ENCODE assay signal across 33 cellular contexts in the genomic region with DNA sequence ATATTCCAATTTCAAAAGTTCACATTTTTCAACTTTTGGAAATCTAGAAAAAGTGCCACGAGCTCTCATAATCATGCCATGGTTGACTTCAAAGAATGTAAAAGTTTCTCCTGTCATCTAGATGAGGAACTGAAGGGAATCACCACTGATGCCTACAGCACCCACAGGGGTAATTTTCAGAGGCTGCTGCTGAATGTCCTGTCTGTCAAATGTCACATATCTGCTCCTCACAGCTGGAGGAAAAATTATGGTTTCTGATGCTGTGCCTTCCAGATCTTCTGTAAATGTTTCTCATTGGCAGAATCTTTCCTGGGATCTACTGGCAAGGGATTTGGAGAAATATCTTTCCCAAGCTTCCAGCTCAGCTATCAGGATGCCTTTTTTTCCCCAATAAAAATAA. TPM values are rescaled to one million over a fixed set of nuclear protein-coding genes. Genes with fewer than 3 reads are reported as not detected.
"Had no signal": no experiment of that assay in that cellular context is flagged by ENCODE, and none has a peak within 500 bp of the region (broad histone marks: within the 10 kb centered on the region; RNA-seq: fewer than 3 reads in every experiment).

No MANE protein-coding gene starts in this region.

- H3K4me3 Mint-ChIP-seq: activated CD4-positive, alpha-beta memory T cell treated with anti-CD3 and anti-CD28 coated beads for 36 hours; activated CD4-positive, alpha-beta T cell treated with anti-CD3 and anti-CD28 coated beads for 36 hours; activated CD4-positive, alpha-beta T cell treated with anti-CD3 and anti-CD28 coated beads, Interleukin-2, amount 10 ng/mL, durations not matched to agents 24 days and 14 days; activated CD8-positive, alpha-beta memory T cell treated with anti-CD3 and anti-CD28 coated beads, Interleukin-2, amount 10 ng/mL, durations not matched to agents 7 days and 5 days; activated CD8-positive, alpha-beta T cell treated with anti-CD3 and anti-CD28 coated beads, Interleukin-2, amount 10 ng/mL, durations not matched to agents 7 days and 5 days; activated naive CD4-positive, alpha-beta T cell treated with anti-CD3 and anti-CD28 coated beads, Interleukin-2, amount 10 ng/mL, durations not matched to agents 7 days and 5 days; activated naive CD8-positive, alpha-beta T cell treated with anti-CD3 and anti-CD28 coated beads, Interleukin-2, amount 10 ng/mL, durations not matched to agents 7 days and 5 days; activated T-helper 1 cell treated with anti-CD3 and anti-CD28 coated beads, Interleukin-12 subunit alpha, Interleukin-12 subunit beta, Interleukin-2, Interleukin-4 antibody, amounts not matched to agents 30 ng/mL and 10 ng/mL and 1 ng/mL, durations not matched to agents 14 hours and 24 hours and 36 hours; brain; T-helper 17 cell; T-helper 2 cell treated with Interferon-gamma antibody and Interleukin-4, amounts not matched to agents 5 μg/mL and 100 μg/mL, for 36 hours had no signal

- H3K27ac ChIP-seq: ascending aorta, breast epithelium, cardiac muscle cell, colonic mucosa, epithelial cell of prostate had no signal

- H3K4me1 ChIP-seq: ascending aorta, breast epithelium, colonic mucosa had no signal

- H3K27ac Mint-ChIP-seq: activated CD4-positive, alpha-beta memory T cell treated with anti-CD3 and anti-CD28 coated beads for 36 hours; activated CD4-positive, alpha-beta T cell treated with anti-CD3 and anti-CD28 coated beads for 36 hours; activated CD4-positive, alpha-beta T cell treated with anti-CD3 and anti-CD28 coated beads, Interleukin-2, amount 10 ng/mL, durations not matched to agents 24 days and 14 days; activated CD8-positive, alpha-beta memory T cell treated with anti-CD3 and anti-CD28 coated beads, Interleukin-2, amount 10 ng/mL, durations not matched to agents 7 days and 5 days; activated CD8-positive, alpha-beta T cell treated with anti-CD3 and anti-CD28 coated beads, Interleukin-2, amount 10 ng/mL, durations not matched to agents 7 days and 5 days; activated naive CD4-positive, alpha-beta T cell treated with anti-CD3 and anti-CD28 coated beads, Interleukin-2, amount 10 ng/mL, durations not matched to agents 7 days and 5 days; activated naive CD4-positive, alpha-beta T cell treated with anti-CD3 and anti-CD28 coated beads, Interleukin-2, amount 50 U/mL, for 72 hours; activated naive CD8-positive, alpha-beta T cell treated with anti-CD3 and anti-CD28 coated beads, Interleukin-2, amount 10 ng/mL, durations not matched to agents 7 days and 5 days; activated T-helper 1 cell treated with anti-CD3 and anti-CD28 coated beads, Interleukin-12 subunit alpha, Interleukin-12 subunit beta, Interleukin-2, Interleukin-4 antibody, amounts not matched to agents 30 ng/mL and 10 ng/mL and 1 ng/mL, durations not matched to agents 14 hours and 24 hours and 36 hours; activated T-helper 2 cell treated with anti-CD3 and anti-CD28 coated beads, Interferon-gamma antibody, Interleukin-2, Interleukin-4, amounts not matched to agents 10 μg/mL and 5 μg/mL and 100 μg/mL, durations not matched to agents 14 hours and 24 hours and 36 hours; brain; T-helper 17 cell; T-helper 2 cell treated with Interferon-gamma antibody and Interleukin-4, amounts not matched to agents 5 μg/mL and 100 μg/mL, for 36 hours had no signal

- H3K9me3 ChIP-seq: ascending aorta, breast epithelium, colonic mucosa had no signal

- H3K9me3 Mint-ChIP-seq: activated CD4-positive, alpha-beta memory T cell treated with anti-CD3 and anti-CD28 coated beads for 36 hours; activated CD4-positive, alpha-beta T cell treated with anti-CD3 and anti-CD28 coated beads, Interleukin-2, amount 10 ng/mL, durations not matched to agents 24 days and 14 days; activated naive CD4-positive, alpha-beta T cell treated with anti-CD3 and anti-CD28 coated beads, Interleukin-2, amount 10 ng/mL, durations not matched to agents 7 days and 5 days; activated naive CD4-positive, alpha-beta T cell treated with anti-CD3 and anti-CD28 coated beads, Interleukin-2, amount 50 U/mL, for 72 hours; activated naive CD8-positive, alpha-beta T cell treated with anti-CD3 and anti-CD28 coated beads, Interleukin-2, amount 10 ng/mL, durations not matched to agents 7 days and 5 days; activated T-helper 1 cell treated with anti-CD3 and anti-CD28 coated beads, Interleukin-12 subunit alpha, Interleukin-12 subunit beta, Interleukin-2, Interleukin-4 antibody, amounts not matched to agents 30 ng/mL and 10 ng/mL and 1 ng/mL, durations not matched to agents 14 hours and 24 hours and 36 hours; activated T-helper 2 cell treated with anti-CD3 and anti-CD28 coated beads, Interferon-gamma antibody, Interleukin-2, Interleukin-4, amounts not matched to agents 10 μg/mL and 5 μg/mL and 100 μg/mL, durations not matched to agents 14 hours and 24 hours and 36 hours; brain; T-helper 2 cell treated with Interferon-gamma antibody and Interleukin-4, amounts not matched to agents 5 μg/mL and 100 μg/mL, for 36 hours had no signal

- H3K4me3 ChIP-seq: ascending aorta, breast epithelium, cardiac muscle cell, colonic mucosa had no signal

- H3K36me3 Mint-ChIP-seq: activated CD4-positive, alpha-beta memory T cell treated with anti-CD3 and anti-CD28 coated beads for 36 hours; activated CD8-positive, alpha-beta memory T cell treated with anti-CD3 and anti-CD28 coated beads, Interleukin-2, amount 10 ng/mL, durations not matched to agents 7 days and 5 days; activated naive CD4-positive, alpha-beta T cell treated with anti-CD3 and anti-CD28 coated beads, Interleukin-2, amount 10 ng/mL, durations not matched to agents 7 days and 5 days; activated naive CD4-positive, alpha-beta T cell treated with anti-CD3 and anti-CD28 coated beads, Interleukin-2, amount 50 U/mL, for 72 hours; activated naive CD8-positive, alpha-beta T cell treated with anti-CD3 and anti-CD28 coated beads, Interleukin-2, amount 10 ng/mL, durations not matched to agents 7 days and 5 days; brain had no signal

- H3K36me3 ChIP-seq: ascending aorta, breast epithelium, cardiac muscle cell, colonic mucosa had no signal

- H3K27me3 Mint-ChIP-seq: activated CD4-positive, alpha-beta memory T cell treated with anti-CD3 and anti-CD28 coated beads for 36 hours; activated CD4-positive, alpha-beta T cell treated with anti-CD3 and anti-CD28 coated beads for 36 hours; T-helper 17 cell had no signal

- ATAC-seq: activated CD4-positive, alpha-beta T cell treated with anti-CD3 and anti-CD28 coated beads for 36 hours; activated CD8-positive, alpha-beta memory T cell treated with anti-CD3 and anti-CD28 coated beads, Interleukin-2, amount 10 ng/mL, durations not matched to agents 7 days and 5 days; activated CD8-positive, alpha-beta T cell treated with anti-CD3 and anti-CD28 coated beads, Interleukin-2, amount 10 ng/mL, durations not matched to agents 7 days and 5 days; activated naive CD4-positive, alpha-beta T cell treated with anti-CD3 and anti-CD28 coated beads, Interleukin-2, amount 50 U/mL, for 72 hours; esophagus mucosa; T-helper 17 cell had no signal

- H3K4me1 Mint-ChIP-seq: activated CD4-positive, alpha-beta T cell treated with anti-CD3 and anti-CD28 coated beads for 36 hours; activated CD4-positive, alpha-beta T cell treated with anti-CD3 and anti-CD28 coated beads, Interleukin-2, amount 10 ng/mL, durations not matched to agents 24 days and 14 days; activated CD8-positive, alpha-beta memory T cell treated with anti-CD3 and anti-CD28 coated beads, Interleukin-2, amount 10 ng/mL, durations not matched to agents 7 days and 5 days; activated naive CD4-positive, alpha-beta T cell treated with anti-CD3 and anti-CD28 coated beads, Interleukin-2, amount 10 ng/mL, durations not matched to agents 7 days and 5 days; activated naive CD8-positive, alpha-beta T cell treated with anti-CD3 and anti-CD28 coated beads, Interleukin-2, amount 10 ng/mL, durations not matched to agents 7 days and 5 days; T-helper 17 cell had no signal

- H3K27me3 ChIP-seq: ascending aorta, breast epithelium, cardiac muscle cell, colonic mucosa had no signal

- DNase-seq: activated CD4-positive, alpha-beta memory T cell treated with anti-CD3 and anti-CD28 coated beads for 36 hours; activated CD4-positive, alpha-beta T cell treated with anti-CD3 and anti-CD28 coated beads for 36 hours; activated CD4-positive, alpha-beta T cell treated with anti-CD3 and anti-CD28 coated beads, Interleukin-2, amount 10 ng/mL, durations not matched to agents 24 days and 14 days; activated CD4-positive, CD25-positive, alpha-beta regulatory T cell; activated CD4-positive, CD25-positive, alpha-beta regulatory T cell treated with anti-CD3 and anti-CD28 coated beads, Interleukin-2, amount 50 U/mL, for 72 hours; activated CD8-positive, alpha-beta memory T cell treated with anti-CD3 and anti-CD28 coated beads, Interleukin-2, amount 10 ng/mL, durations not matched to agents 7 days and 5 days; activated CD8-positive, alpha-beta memory T cell treated with anti-CD3 and anti-CD28 coated beads, Interleukin-2, amount 50 U/mL, for 4 hours; activated CD8-positive, alpha-beta T cell treated with anti-CD3 and anti-CD28 coated beads, Interleukin-2, amount 10 ng/mL, durations not matched to agents 7 days and 5 days; activated gamma-delta T cell; activated naive CD4-positive, alpha-beta T cell; activated naive CD4-positive, alpha-beta T cell treated with anti-CD3 and anti-CD28 coated beads, Interleukin-2, amount 10 ng/mL, durations not matched to agents 7 days and 5 days; activated naive CD8-positive, alpha-beta T cell treated with anti-CD3 and anti-CD28 coated beads, Interleukin-2, amount 10 ng/mL, durations not matched to agents 7 days and 5 days; activated T-cell treated with anti-CD3 and anti-CD28 coated beads, Interleukin-2, amount 50 U/mL, for 1 hour; activated T-cell treated with anti-CD3 and anti-CD28 coated beads, Interleukin-2, amount 50 U/mL, for 48 hours; central memory CD4-positive, alpha-beta T cell; cerebellar nuclear complex; colonic mucosa; effector CD8-positive, alpha-beta T cell; foreskin fibroblast; T-helper 1 cell; T-helper 17 cell; T1000 had no signal

RNA-seq across cellular contexts. Expression of a gene that starts 32.5 kb away (rescaled TPM):
- total RNA-seq: dermis microvascular lymphatic vessel endothelial cell had no signal
